Comparison of ENCODE assay signal across 7 cellular contexts in genomic region chr5:43231977-43232376, GRCh38. TPM values are rescaled to one million over a fixed set of nuclear protein-coding genes. Genes with fewer than 3 reads are reported as not detected.
DNase-seq lines count a peak whose midpoint lies in the region; ATAC-seq, FAIRE-seq and TF ChIP-seq lines count a peak whose summit lies in the region.

No MANE protein-coding gene starts in this region.

- peak; percentile 42 for ATAC-seq in GM21786 (IDR thresholded peaks at IDR 0.05; ENCODE audit: unreplicated experiment)
- peak; percentile 48 for ATAC-seq in HepG2

- no peak for TF ChIP-seq RAD21 in HepG2 (CRISPR knock-in tag; IDR thresholded peaks at IDR 0.05)

- intact Hi-C loops in HepG2 (cut with micrococcal nuclease; ENCODE audit: unreplicated experiment), result no loop called here
- intact Hi-C loops in CD4-positive, alpha-beta memory T cell (cut with micrococcal nuclease), result no loop called here

- peak; percentile 11 for DNase-seq in DMS79 treated with DMSO at 0.1 percent for 48 hours (lab: John Stamatoyannopoulos, UW)
- DNase-seq in RPMI7951 (ENCODE audit: low read depth), result peak; percentile 25
- no peak for DNase-seq in HepG2 (ENCODE audit: low spot score)
- no peak for DNase-seq in NCI-H1105 (lab: John Stamatoyannopoulos, UW)
- no peak for DNase-seq in nucleus accumbens (lab: John Stamatoyannopoulos, UW)
- no peak for DNase-seq in CD4-positive, alpha-beta memory T cell

- H3K27ac ChIP-seq in HepG2 (ENCODE audit: extremely low read length, insufficient read depth, low read length), result no peak overlapping the region
- H3K27ac ChIP-seq in CD4-positive, alpha-beta memory T cell (ENCODE audit: low read depth, low read length), result no peak overlapping the region

- no peak overlapping the region for H3K4me3 Mint-ChIP-seq in CD4-positive, alpha-beta memory T cell

- BruUV-seq in HepG2 (replicated peaks; lab: Mats Ljungman, UMichigan), result no TSS peak

- H3K36me3 Mint-ChIP-seq in CD4-positive, alpha-beta memory T cell, result no peaks in the 10 kb centered on the region

- peaks cover 0 to 3% (median 0%) of the 10 kb centered on the region in 4 donors for H3K4me1 Mint-ChIP-seq in CD4-positive, alpha-beta memory T cell

- H3K4me2 ChIP-seq in HepG2 (ENCODE audit: low read depth, low read length), result no peak overlapping the region

- TF ChIP-seq CTCF in HepG2 (CRISPR knock-in tag; IDR thresholded peaks at IDR 0.05), result peak; percentile 49

- no peaks in the 10 kb centered on the region for H4K20me1 ChIP-seq in HepG2 (ENCODE audit: insufficient read depth, low read length)

- no peaks in the 10 kb centered on the region for H3K36me3 ChIP-seq in HepG2 (replicated peaks in 1 of 2; ENCODE audit: control insufficient read depth in 1 of 2, insufficient read depth in 2 of 2, low read length in 2 of 2)
- no peaks in the 10 kb centered on the region for H3K36me3 ChIP-seq in CD4-positive, alpha-beta memory T cell (ENCODE audit: insufficient read depth, low read length)

- no peaks in the 10 kb centered on the region for H3K4me1 ChIP-seq in HepG2 (ENCODE audit: insufficient read depth, low read length)
- H3K4me1 ChIP-seq in CD4-positive, alpha-beta memory T cell (ENCODE audit: insufficient read depth, low read length), result no peaks in the 10 kb centered on the region

- no peak for FAIRE-seq in HepG2 (lab: Jason Lieb, UNC)

- no peaks in the 10 kb centered on the region for H3K9me3 ChIP-seq in HepG2 (ENCODE audit: low read length)
- H3K9me3 ChIP-seq in CD4-positive, alpha-beta memory T cell (ENCODE audit: control insufficient read depth in 1 of 2, low read length in 2 of 2), result no peaks in the 10 kb centered on the region

- no peaks in the 10 kb centered on the region for H3K27me3 ChIP-seq in HepG2 (ENCODE audit: control insufficient read depth in 1 of 2, insufficient read depth in 2 of 2, low read length in 2 of 2)
- no peaks in the 10 kb centered on the region for H3K27me3 ChIP-seq in CD4-positive, alpha-beta memory T cell (ENCODE audit: insufficient read depth, low read length)

- 69% methylated on average over 2 of the region's 3 CpGs for WGBS in HepG2 (ENCODE audit: low lambda C conversion rate)

- H3K9me3 Mint-ChIP-seq in CD4-positive, alpha-beta memory T cell, result no peaks in the 10 kb centered on the region

- H3K9ac ChIP-seq in HepG2 (ENCODE audit: insufficient read depth, low read depth, low read length), result no peak overlapping the region

- H3K27me3 Mint-ChIP-seq in CD4-positive, alpha-beta memory T cell, result peaks cover 0 to 2% of the 10 kb centered on the region in 2 donors

- in situ Hi-C loops in HepG2 (cut with HindIII; ENCODE audit: extremely low pct_ligation_motif_present, low pct_unique_long_range_greater_than_20kb), result no loop called here

- no peak overlapping the region for H3K4me3 ChIP-seq in HepG2 (replicated peaks in 1 of 3; ENCODE audit: insufficient read depth in 1 of 3, low read depth in 2 of 3, low read length in 3 of 3)
- H3K4me3 ChIP-seq in CD4-positive, alpha-beta memory T cell (ENCODE audit: low read length in 2 of 2), result no peak overlapping the region

- H3K27ac Mint-ChIP-seq in CD4-positive, alpha-beta memory T cell, result no peak overlapping the region

- no peaks in the 10 kb centered on the region for H3K79me2 ChIP-seq in HepG2 (ENCODE audit: insufficient read depth, low read length)

- H2AFZ ChIP-seq in HepG2 (ENCODE audit: low read length), result no peak overlapping the region

- CTCF ChIA-PET in HepG2 (lab: Yijun Ruan, JAX; ENCODE audit: low intra/inter-chr PET ratio, low total read pairs), result no interaction called here
- CTCF ChIA-PET in CD4-positive, alpha-beta memory T cell (lab: Charles Lee; ENCODE audit: partially characterized antibody), result interaction anchor here (1.0 to 1.1 kb wide), 2 partner anchors 158 to 252 kb away, joined by 3 read pairs; no protein-coding TSS in a partner anchor

- TF ChIP-seq POLR2A in HepG2 (IDR thresholded peaks at IDR 0.05; ENCODE audit: insufficient read depth in 1 of 2, low read depth in 2 of 2, low read length in 2 of 2), result no peak

- POLR2A ChIA-PET in HepG2 (lab: Yijun Ruan, JAX), result no interaction called here
- POLR2A ChIA-PET in CD4-positive, alpha-beta memory T cell (lab: Charles Lee; ENCODE audit: partially characterized antibody), result no interaction called here

- no peak for TF ChIP-seq EP300 in HepG2 (IDR thresholded peaks at IDR 0.05; ENCODE audit: low read depth in 2 of 2, low read length in 2 of 2)
- TF ChIP-seq EP300 in HepG2 (CRISPR knock-in tag; IDR thresholded peaks at IDR 0.05; ENCODE audit: borderline replicate concordance), result no peak

TF ChIP-seq in HepG2, 621 proteins besides CTCF, POLR2A, EP300 and RAD21:
- no peak for TF ChIP-seq NRL (CRISPR knock-in tag; IDR thresholded peaks at IDR 0.05; ENCODE audit: borderline replicate concordance)
- no peak for TF ChIP-seq ZNF256 (CRISPR knock-in tag; conservative IDR thresholded peaks at IDR 0.05)
- TF ChIP-seq STAG1 (CRISPR knock-in tag; IDR thresholded peaks at IDR 0.05), result peak; percentile 47
- TF ChIP-seq SMC3 (IDR thresholded peaks at IDR 0.05; ENCODE audit: low read length), result peak; percentile 23; the same call in 1 of the 2 replicates
- TF ChIP-seq HNF1A (IDR thresholded peaks at IDR 0.05; ENCODE audit: low read depth), result no peak
- TF ChIP-seq HNF1A (CRISPR knock-in tag; IDR thresholded peaks at IDR 0.05; ENCODE audit: borderline replicate concordance), result no peak

RNA-seq across cellular contexts. Expression of gene NIM1K, which starts 40.0 kb away (rescaled TPM):
- total RNA-seq in RPMI7951 (2014; rRNA removed; shearing (Covaris generic)), result 0.88 and 1.4 TPM in 2 replicates
- total RNA-seq in HepG2 (2016; rRNA removed; fragmentation: Illumina TruSeq; extraction: Trizol), result 0.21 TPM in 1 of 2 replicates, not detected in the other
- not detected in 2 replicates for total RNA-seq in HepG2 (2016; cell fraction: cytosol; rRNA removed; fragmentation: Illumina TruSeq; extraction: Trizol; ENCODE audit: low read depth)
- total RNA-seq in HepG2 (2016; cell fraction: insoluble cytoplasmic fraction; rRNA removed; fragmentation: Illumina TruSeq; extraction: Trizol), result not detected in 2 replicates
- not detected in 2 replicates for total RNA-seq in HepG2 (2016; cell fraction: membrane; rRNA removed; fragmentation: Illumina TruSeq; extraction: Trizol)
- not detected in 2 replicates for total RNA-seq in HepG2 (2016; cell fraction: nucleus; rRNA removed; fragmentation: Illumina TruSeq; extraction: Trizol)
- polyA plus RNA-seq in HepG2 (2011; rRNA removed), result 0.04 TPM in 1 of 2 replicates, not detected in the other
- 0.01 TPM in 1 of 2 replicates, not detected in the other for polyA plus RNA-seq in HepG2 (2011; cell fraction: cytosol; rRNA removed)
- polyA plus RNA-seq in HepG2 (2011; cell fraction: nucleus; rRNA removed), result 0.12 TPM in 1 of 2 replicates, not detected in the other
- polyA plus RNA-seq in HepG2 (2012), result not detected in 2 replicates
- not detected in 2 replicates for polyA plus RNA-seq in HepG2 (2016; cell fraction: cytosol; fragmentation: Illumina TruSeq; extraction: Trizol; ENCODE audit: low read depth)
- polyA plus RNA-seq in HepG2 (2016; cell fraction: insoluble cytoplasmic fraction; fragmentation: Illumina TruSeq; extraction: Trizol; ENCODE audit: low read depth), result not detected in 2 replicates
- not detected in 2 replicates for polyA plus RNA-seq in HepG2 (2016; cell fraction: membrane; fragmentation: Illumina TruSeq; extraction: Trizol; ENCODE audit: low read depth)
- polyA plus RNA-seq in HepG2 (2016; cell fraction: nucleus; fragmentation: Illumina TruSeq; extraction: Trizol; ENCODE audit: insufficient read depth, low read depth), result not detected in 2 replicates
- polyA minus RNA-seq in HepG2 (2011; rRNA and poly(A)+ RNA removed; ENCODE audit: low replicate concordance), result 0.08 and 0.30 TPM in 2 replicates
- not detected in 2 replicates for polyA minus RNA-seq in HepG2 (2011; cell fraction: cytosol; rRNA and poly(A)+ RNA removed)
- 0.37 and 0.39 TPM in 2 replicates for polyA minus RNA-seq in HepG2 (2011; cell fraction: nucleus; rRNA and poly(A)+ RNA removed)
- total RNA-seq in CD4-positive, alpha-beta memory T cell, result under 1 TPM; 0.26 to 0.28 TPM
- under 1 TPM; 0.24 to 0.40 TPM for polyA plus RNA-seq in CD4-positive, alpha-beta memory T cell

Comparison
In these comparisons a context has a peak if more than half of its experiments do, and no peak if none do; other contexts are left out.
1. DNase-seq: peak in DMS79 treated with DMSO at 0.1 percent for 48 hours (single experiment) and RPMI7951 (single experiment); none in HepG2 (single experiment), NCI-H1105 (single experiment), nucleus accumbens (0 of 56) and CD4-positive, alpha-beta memory T cell (0 of 5).